In the genomic region with DNA sequence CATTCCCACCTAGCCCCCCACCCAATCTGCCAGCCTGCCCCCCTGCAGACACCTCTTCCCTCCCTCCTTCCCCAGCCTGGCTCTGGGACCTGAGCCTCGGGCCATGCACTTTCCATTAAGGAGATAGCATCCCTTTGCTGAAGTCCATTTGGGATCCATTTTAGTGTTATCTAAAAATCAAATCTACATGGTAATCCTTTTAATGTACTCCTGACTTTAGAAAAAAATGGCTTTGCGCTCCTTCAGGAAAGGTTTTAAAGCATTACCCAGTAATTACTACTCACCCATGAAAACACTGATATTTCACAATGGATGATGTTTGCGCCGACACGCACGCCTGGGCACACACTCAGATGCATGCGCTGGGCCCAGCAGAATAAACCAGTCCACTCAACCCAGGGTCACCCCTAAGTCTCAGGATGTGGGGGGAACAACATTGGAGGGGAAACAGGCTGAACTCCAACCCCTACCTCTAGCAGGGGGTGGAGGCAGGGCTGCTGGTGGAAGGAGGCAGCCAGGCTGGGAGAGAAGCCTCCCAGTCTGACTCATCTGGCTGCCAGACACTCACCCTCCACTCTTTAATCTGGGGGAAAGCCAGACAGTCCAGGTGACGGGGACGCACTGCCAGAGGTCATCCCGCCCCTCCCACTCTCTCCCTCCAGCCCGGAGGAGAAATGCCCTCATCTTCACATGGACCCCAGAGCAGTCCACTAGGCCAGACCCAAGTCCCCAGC, we compare ENCODE assay signal across 12 cellular contexts. TPM values are rescaled to one million over a fixed set of nuclear protein-coding genes. Genes with fewer than 3 reads are reported as not detected.
DNase-seq lines count a peak whose midpoint lies in the region; ATAC-seq and TF ChIP-seq lines count a peak whose summit lies in the region.
"Had no signal": no experiment of that assay in that cellular context is flagged by ENCODE, and none has a peak within 500 bp of the region (broad histone marks: within the 10 kb centered on the region; RNA-seq: fewer than 3 reads in every experiment).

No MANE protein-coding gene starts in this region.

- no peak overlapping the region for H3K27ac Mint-ChIP-seq in naive thymus-derived CD4-positive, alpha-beta T cell

- H3K27me3 ChIP-seq in right cardiac atrium (ENCODE audit: control insufficient read depth, insufficient read depth) (no peaks in the 10 kb centered on the region), stomach smooth muscle (ENCODE audit: control insufficient read depth in 1 of 2, insufficient read depth in 2 of 2, low read length in 2 of 2) (no peaks in the 10 kb centered on the region)
- H3K27me3 ChIP-seq in naive thymus-derived CD4-positive, alpha-beta T cell (ENCODE audit: control insufficient read depth in 2 of 2, insufficient read depth in 2 of 2, low read length in 2 of 2) = no peaks in the 10 kb centered on the region
- H3K27me3 ChIP-seq: esophagus muscularis mucosa had no signal

- H3K27ac ChIP-seq in RWPE1 (peak overlapping the region; percentile 98), right cardiac atrium (ENCODE audit: low read length) (no peak overlapping the region), stomach smooth muscle (ENCODE audit: low read length) (peak overlapping the region; percentile 64)
- no peak overlapping the region for H3K27ac ChIP-seq in naive thymus-derived CD4-positive, alpha-beta T cell (ENCODE audit: low read depth, low read length)
- H3K27ac ChIP-seq: esophagus muscularis mucosa had no signal

- no peak overlapping the region for H3K4me3 ChIP-seq in right cardiac atrium (ENCODE audit: low read length)
- peak overlapping the region in 1 of 2 donors; percentile 12 for H3K4me3 ChIP-seq in stomach smooth muscle (ENCODE audit: low read length in 2 of 2)
- no peak overlapping the region for H3K4me3 ChIP-seq in naive thymus-derived CD4-positive, alpha-beta T cell (ENCODE audit: low read length)
- H3K4me3 ChIP-seq: esophagus muscularis mucosa had no signal

- no peaks in the 10 kb centered on the region for H3K9me3 ChIP-seq in right cardiac atrium (ENCODE audit: control insufficient read depth, low read length)
- no peaks in the 10 kb centered on the region for H3K9me3 ChIP-seq in stomach smooth muscle (ENCODE audit: control insufficient read depth in 2 of 2, low read length in 2 of 2)
- H3K9me3 ChIP-seq in naive thymus-derived CD4-positive, alpha-beta T cell (ENCODE audit: control insufficient read depth in 2 of 3, low read length in 3 of 3) = no peaks in the 10 kb centered on the region
- H3K9me3 ChIP-seq: esophagus muscularis mucosa had no signal

- H3K9ac ChIP-seq in stomach smooth muscle (ENCODE audit: low read length in 2 of 2) = no peak overlapping the region

- CTCF ChIA-PET in RWPE1 (lab: Yijun Ruan, JAX) = interaction anchor here (0.6 to 0.7 kb wide), 2 partner anchors 26 to 705 kb away, joined by 3 to 4 read pairs; no protein-coding TSS in a partner anchor
- CTCF ChIA-PET in naive thymus-derived CD4-positive, alpha-beta T cell (lab: Charles Lee) = no interaction called here

- H3K9me3 Mint-ChIP-seq in naive thymus-derived CD4-positive, alpha-beta T cell = no peaks in the 10 kb centered on the region

- H3K4me1 ChIP-seq in right cardiac atrium (ENCODE audit: control insufficient read depth, insufficient read depth, low read length) = no peaks in the 10 kb centered on the region
- peaks cover 29% of the 10 kb centered on the region for H3K4me1 ChIP-seq in stomach smooth muscle (ENCODE audit: control insufficient read depth, insufficient read depth, low read length)
- H3K4me1 ChIP-seq in naive thymus-derived CD4-positive, alpha-beta T cell (ENCODE audit: control insufficient read depth in 2 of 2, insufficient read depth in 2 of 2, low read length in 2 of 2) = no peaks in the 10 kb centered on the region

- no peaks in the 10 kb centered on the region for H3K36me3 ChIP-seq in stomach smooth muscle (ENCODE audit: control insufficient read depth in 2 of 2, insufficient read depth in 2 of 2, low read length in 2 of 2)
- H3K36me3 ChIP-seq in naive thymus-derived CD4-positive, alpha-beta T cell (ENCODE audit: control insufficient read depth in 2 of 3, insufficient read depth in 3 of 3, low read length in 3 of 3) = no peaks in the 10 kb centered on the region
- H3K36me3 ChIP-seq: esophagus muscularis mucosa had no signal

- H3K4me1 Mint-ChIP-seq in naive thymus-derived CD4-positive, alpha-beta T cell = peaks cover 0 to 9% (median 7%) of the 10 kb centered on the region in 7 donors

- WGBS in right cardiac atrium = 75% methylated on average over 11 of the region's 11 CpGs

- no peak overlapping the region for H3K4me3 Mint-ChIP-seq in naive thymus-derived CD4-positive, alpha-beta T cell
- H3K4me3 Mint-ChIP-seq: brain had no signal

- intact Hi-C loops in right cardiac atrium (cut with DNase I) = no loop called here
- intact Hi-C loops in naive thymus-derived CD4-positive, alpha-beta T cell (cut with micrococcal nuclease) = no loop called here

- no peaks in the 10 kb centered on the region for H3K27me3 Mint-ChIP-seq in naive thymus-derived CD4-positive, alpha-beta T cell

- no peaks in the 10 kb centered on the region for H3K36me3 Mint-ChIP-seq in naive thymus-derived CD4-positive, alpha-beta T cell

- DNase-seq in NCI-H748 (lab: John Stamatoyannopoulos, UW; ENCODE audit: unreplicated experiment) = peak; percentile 12
- no peak for DNase-seq in NCI-H748 treated with DMSO at 0.1 percent for 48 hours (lab: John Stamatoyannopoulos, UW)
- peak; percentile 90 for DNase-seq in RWPE1 (ENCODE audit: low spot score)
- no peak for DNase-seq in right cardiac atrium
- DNase-seq in naive thymus-derived CD4-positive, alpha-beta T cell = no peak
- DNase-seq in MV-4-11 (lab: John Stamatoyannopoulos, UW) = no peak
- no peak for DNase-seq in HuH-7.5 (ENCODE audit: low spot score)

- POLR2A ChIA-PET in RWPE1 (lab: Yijun Ruan, JAX; ENCODE audit: low non-redundant PET) = no interaction called here
- POLR2A ChIA-PET in naive thymus-derived CD4-positive, alpha-beta T cell (lab: Charles Lee) = no interaction called here

- peak; percentile 33 to 67 for ATAC-seq in right cardiac atrium
- no peak for ATAC-seq in naive thymus-derived CD4-positive, alpha-beta T cell

- no peak for TF ChIP-seq CTCF in RWPE1 (conservative IDR thresholded peaks at IDR 0.05; ENCODE audit: low read depth)

RNA-seq across cellular contexts. Expression of a gene that starts 29.8 kb away (rescaled TPM):
- under 1 TPM in 1 of 4 donors, not detected in 3; 0.51 TPM for total RNA-seq in right cardiac atrium
- 0.34 TPM for polyA plus RNA-seq in right cardiac atrium
- total RNA-seq in naive thymus-derived CD4-positive, alpha-beta T cell = not detected
- not detected for polyA plus RNA-seq in naive thymus-derived CD4-positive, alpha-beta T cell
- total RNA-seq: liver; T-helper 2 cell treated with Interferon-gamma antibody and Interleukin-4, amounts not matched to agents 100 ng/mL and 5 ng/mL, for 36 hours had no signal
- polyA plus RNA-seq: liver had no signal

Comparison
In these comparisons a context has a peak if more than half of its experiments do, and no peak if none do; other contexts are left out.
1. DNase-seq: peak in NCI-H748 (single experiment) and RWPE1 (single experiment); none in NCI-H748 treated with DMSO at 0.1 percent for 48 hours (single experiment), right cardiac atrium (0 of 3), naive thymus-derived CD4-positive, alpha-beta T cell (0 of 9), MV-4-11 (single experiment) and HuH-7.5 (single experiment).
2. H3K27ac ChIP-seq: peak in RWPE1 (single experiment) and stomach smooth muscle (single experiment); none in right cardiac atrium (single experiment) and naive thymus-derived CD4-positive, alpha-beta T cell (single experiment).